Comparison of ENCODE assay signal across 23 cellular contexts in the genomic region with DNA sequence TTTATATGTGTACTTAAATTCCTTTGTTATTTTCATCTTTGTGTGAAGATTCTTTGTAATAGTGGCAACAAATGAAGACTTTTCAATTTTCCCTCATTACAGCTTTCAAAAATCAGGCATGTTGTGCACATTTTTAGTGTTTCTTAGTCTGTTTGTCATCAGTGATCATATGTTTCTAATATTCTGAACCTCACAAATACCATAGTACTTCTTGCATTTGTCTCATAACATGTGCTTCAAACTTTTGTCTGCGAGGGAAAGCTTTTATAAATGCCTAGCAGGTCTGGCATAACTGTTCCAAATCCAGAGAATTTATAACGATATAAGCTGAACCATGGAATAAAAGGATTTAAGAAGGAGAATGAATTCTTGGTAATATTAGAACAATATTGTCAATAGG.
"Had no signal": no experiment of that assay in that cellular context is flagged by ENCODE, and none has a peak within 500 bp of the region (broad histone marks: within the 10 kb centered on the region; RNA-seq: fewer than 3 reads in every experiment).

No MANE protein-coding gene starts in this region.

- H3K9me3 ChIP-seq: gastrocnemius medialis, prostate gland, sigmoid colon, spleen, thoracic aorta, tibial nerve, upper lobe of left lung had no signal

- H3K36me3 ChIP-seq: gastrocnemius medialis, neural progenitor cell, prostate gland, sigmoid colon, spleen, thoracic aorta, tibial nerve, upper lobe of left lung had no signal

- DNase-seq: cerebellar nuclear complex; cortex of kidney; effector memory CD8-positive, alpha-beta T cell; gastrocnemius medialis; head of caudate nucleus; mesenchymal stem cell; midbrain; naive thymus-derived CD4-positive, alpha-beta T cell; right cardiac atrium; sigmoid colon; spleen; stimulated activated CD4-positive, alpha-beta T cell treated with anti-CD3 and anti-CD28 coated beads, Interleukin-4, amount 100 ng/mL, for 4 hours; stimulated activated naive CD8-positive, alpha-beta T cell treated with anti-CD3 and anti-CD28 coated beads, Interleukin-15, Interleukin-2, amounts not matched to agents 100 U/mL and 50 U/mL, for 24 hours; substantia nigra; upper lobe of left lung had no signal

- FAIRE-seq: keratinocyte, urothelium cell line had no signal

- H3K9ac ChIP-seq: neural progenitor cell had no signal

- H3K4me1 ChIP-seq: gastrocnemius medialis, neural progenitor cell, prostate gland had no signal

- ATAC-seq: effector memory CD8-positive, alpha-beta T cell; gastrocnemius medialis; left lobe of liver; naive thymus-derived CD4-positive, alpha-beta T cell; right cardiac atrium; stimulated activated memory B cell treated with anti-CD40 and anti-IgM and Interleukin-4, amounts not matched to agents 10 μg/mL and 1 μg/mL and 100 μg/mL, for 72 hours; stimulated activated naive CD8-positive, alpha-beta T cell treated with anti-CD3 and anti-CD28 coated beads, Interleukin-15, Interleukin-2, amounts not matched to agents 100 U/mL and 50 U/mL, for 24 hours had no signal

- H3K27ac ChIP-seq: gastrocnemius medialis, neural progenitor cell, prostate gland, sigmoid colon, thoracic aorta, tibial nerve, upper lobe of left lung had no signal

- H2AFZ ChIP-seq: neural progenitor cell had no signal

- H3K4me2 ChIP-seq: neural progenitor cell had no signal

- H3K27me3 ChIP-seq: gastrocnemius medialis, neural progenitor cell, sigmoid colon, spleen, tibial nerve, upper lobe of left lung had no signal

- H3K4me3 ChIP-seq: gastrocnemius medialis, neural progenitor cell, prostate gland, sigmoid colon, spleen, thoracic aorta, tibial nerve, upper lobe of left lung had no signal
